ENCODE assay signal across 29 cellular contexts in genomic region chrY:11293392-11293791, GRCh38.
"Had no signal": no experiment of that assay in that cellular context is flagged by ENCODE, and none has a peak within 500 bp of the region (broad histone marks: within the 10 kb centered on the region; RNA-seq: fewer than 3 reads in every experiment).

No MANE protein-coding gene starts in this region.

- H3K27ac ChIP-seq: stomach, suprapubic skin, testis, thoracic aorta, thyroid gland, tibial artery, tibial nerve, transverse colon, upper lobe of left lung, upper lobe of right lung, uterus, vagina had no signal

- H3K9me3 Mint-ChIP-seq: stimulated activated memory B cell treated with anti-CD40 and anti-IgM and Interleukin-4, amounts not matched to agents 10 μg/mL and 1 μg/mL and 100 μg/mL, for 72 hours; stimulated activated naive B cell treated with anti-CD40 and anti-IgM and Interleukin-4, amounts not matched to agents 10 μg/mL and 1 μg/mL and 100 μg/mL, for 72 hours; stimulated activated naive CD8-positive, alpha-beta T cell treated with anti-CD3 and anti-CD28 coated beads, Interleukin-15, amount 100 ng/mL, for 72 hours; type B pancreatic cell had no signal

- H3K4me1 ChIP-seq: stomach, suprapubic skin, testis, thyroid gland, tibial artery, tibial nerve, transverse colon, upper lobe of left lung, upper lobe of right lung, uterus, vagina had no signal

- H3K27me3 ChIP-seq: stomach, suprapubic skin, testis, thyroid gland, tibial artery, tibial nerve, transverse colon, upper lobe of left lung, upper lobe of right lung, uterus, vagina had no signal

- H3K27me3 Mint-ChIP-seq: stimulated activated memory B cell treated with anti-CD40 and anti-IgM and Interleukin-4, amounts not matched to agents 10 μg/mL and 1 μg/mL and 100 μg/mL, for 72 hours; stimulated activated naive B cell treated with anti-CD40 and anti-IgM and Interleukin-4, amounts not matched to agents 10 μg/mL and 1 μg/mL and 100 μg/mL, for 72 hours; stimulated activated naive CD8-positive, alpha-beta T cell treated with anti-CD3 and anti-CD28 coated beads, Interleukin-15, amount 100 ng/mL, for 72 hours; stimulated activated naive CD8-positive, alpha-beta T cell treated with anti-CD3 and anti-CD28 coated beads, Interleukin-15, Interleukin-2, amounts not matched to agents 100 ng/mL and 50 ng/mL, for 24 hours; type B pancreatic cell had no signal

- ATAC-seq: stimulated activated effector memory CD8-positive, alpha-beta T cell treated with anti-CD3 and anti-CD28 coated beads, Interleukin-12 subunit alpha, Interleukin-12 subunit beta, amount 100 ng/mL, for 72 hours; stimulated activated memory B cell treated with anti-CD40 and anti-IgM and Interleukin-4, amounts not matched to agents 10 μg/mL and 1 μg/mL and 100 μg/mL, for 72 hours; stimulated activated naive B cell treated with anti-CD40 and anti-IgM and Interleukin-4, amounts not matched to agents 10 μg/mL and 1 μg/mL and 100 μg/mL, for 72 hours; stimulated activated naive CD8-positive, alpha-beta T cell treated with anti-CD3 and anti-CD28 coated beads, Interleukin-15, amount 100 ng/mL, for 72 hours; stimulated activated naive CD8-positive, alpha-beta T cell treated with anti-CD3 and anti-CD28 coated beads, Interleukin-15, Interleukin-2, amounts not matched to agents 100 U/mL and 50 U/mL, for 24 hours; upper lobe of right lung had no signal

- H3K9me3 ChIP-seq: stomach, suprapubic skin, testis, thoracic aorta, thyroid gland, tibial artery, tibial nerve, upper lobe of left lung, upper lobe of right lung, uterus, vagina had no signal

- H3K27ac Mint-ChIP-seq: stimulated activated effector memory CD8-positive, alpha-beta T cell treated with anti-CD3 and anti-CD28 coated beads, Interleukin-12 subunit alpha, Interleukin-12 subunit beta, amount 100 ng/mL, for 72 hours; stimulated activated memory B cell treated with anti-CD40 and anti-IgM and Interleukin-4, amounts not matched to agents 10 μg/mL and 1 μg/mL and 100 μg/mL, for 72 hours; stimulated activated naive B cell treated with anti-CD40 and anti-IgM and Interleukin-4, amounts not matched to agents 10 μg/mL and 1 μg/mL and 100 μg/mL, for 72 hours; stimulated activated naive CD8-positive, alpha-beta T cell treated with anti-CD3 and anti-CD28 coated beads, Interleukin-15, amount 100 ng/mL, for 72 hours; stimulated activated naive CD8-positive, alpha-beta T cell treated with anti-CD3 and anti-CD28 coated beads, Interleukin-15, Interleukin-2, amounts not matched to agents 100 ng/mL and 50 ng/mL, for 24 hours; type B pancreatic cell had no signal

- H3K4me3 Mint-ChIP-seq: stimulated activated effector memory CD8-positive, alpha-beta T cell treated with anti-CD3 and anti-CD28 coated beads, Interleukin-12 subunit alpha, Interleukin-12 subunit beta, amount 100 ng/mL, for 72 hours; stimulated activated memory B cell treated with anti-CD40 and anti-IgM and Interleukin-4, amounts not matched to agents 10 μg/mL and 1 μg/mL and 100 μg/mL, for 72 hours; stimulated activated naive B cell treated with anti-CD40 and anti-IgM and Interleukin-4, amounts not matched to agents 10 μg/mL and 1 μg/mL and 100 μg/mL, for 72 hours; stimulated activated naive CD8-positive, alpha-beta T cell treated with anti-CD3 and anti-CD28 coated beads, Interleukin-15, amount 100 ng/mL, for 72 hours; stimulated activated naive CD8-positive, alpha-beta T cell treated with anti-CD3 and anti-CD28 coated beads, Interleukin-15, Interleukin-2, amounts not matched to agents 100 ng/mL and 50 ng/mL, for 24 hours; type B pancreatic cell had no signal

- H3K4me1 Mint-ChIP-seq: stimulated activated effector memory CD8-positive, alpha-beta T cell treated with anti-CD3 and anti-CD28 coated beads, Interleukin-12 subunit alpha, Interleukin-12 subunit beta, amount 100 ng/mL, for 72 hours; stimulated activated memory B cell treated with anti-CD40 and anti-IgM and Interleukin-4, amounts not matched to agents 10 μg/mL and 1 μg/mL and 100 μg/mL, for 72 hours; stimulated activated naive B cell treated with anti-CD40 and anti-IgM and Interleukin-4, amounts not matched to agents 10 μg/mL and 1 μg/mL and 100 μg/mL, for 72 hours; stimulated activated naive CD8-positive, alpha-beta T cell treated with anti-CD3 and anti-CD28 coated beads, Interleukin-15, amount 100 ng/mL, for 72 hours had no signal

- DNase-seq: stimulated activated CD4-positive, alpha-beta T cell treated with anti-CD3 and anti-CD28 coated beads, Interleukin-2, amount 100 ng/mL, for 48 hours; stimulated activated CD4-positive, alpha-beta T cell treated with anti-CD3 and anti-CD28 coated beads, Interleukin-4, amount 100 ng/mL, for 1 hour; stimulated activated CD4-positive, alpha-beta T cell treated with anti-CD3 and anti-CD28 coated beads, Interleukin-4, amount 100 ng/mL, for 24 hours; stimulated activated CD4-positive, alpha-beta T cell treated with anti-CD3 and anti-CD28 coated beads, Interleukin-4, amount 100 ng/mL, for 4 hours; stimulated activated CD8-positive, alpha-beta memory T cell treated with anti-CD3 and anti-CD28 coated beads, Interleukin-4, amount 100 ng/mL, for 48 hours; stimulated activated naive B cell treated with anti-CD40 and anti-IgM and Interleukin-4, amounts not matched to agents 10 μg/mL and 1 μg/mL and 100 μg/mL, for 72 hours; stimulated activated naive CD4-positive, alpha-beta T cell; stimulated activated naive CD4-positive, alpha-beta T cell treated with Interleukin-2 at 50 U/mL for 16 hours; stimulated activated naive CD8-positive, alpha-beta T cell treated with anti-CD3 and anti-CD28 coated beads, Interleukin-15, amount 100 ng/mL, for 72 hours; stimulated activated naive CD8-positive, alpha-beta T cell treated with anti-CD3 and anti-CD28 coated beads, Interleukin-15, Interleukin-2, amounts not matched to agents 100 U/mL and 50 U/mL, for 24 hours; stomach; substantia nigra; testis; thyroid gland; tibial artery; transverse colon; trophoblast cell; upper lobe of left lung; upper lobe of right lung; uterus had no signal

- H3K36me3 Mint-ChIP-seq: stimulated activated effector memory CD8-positive, alpha-beta T cell treated with anti-CD3 and anti-CD28 coated beads, Interleukin-12 subunit alpha, Interleukin-12 subunit beta, amount 100 ng/mL, for 72 hours; stimulated activated memory B cell treated with anti-CD40 and anti-IgM and Interleukin-4, amounts not matched to agents 10 μg/mL and 1 μg/mL and 100 μg/mL, for 72 hours; stimulated activated naive B cell treated with anti-CD40 and anti-IgM and Interleukin-4, amounts not matched to agents 10 μg/mL and 1 μg/mL and 100 μg/mL, for 72 hours; type B pancreatic cell had no signal

- H3K4me3 ChIP-seq: stomach, suprapubic skin, testis, thoracic aorta, thyroid gland, tibial artery, tibial nerve, transverse colon, upper lobe of left lung, upper lobe of right lung, uterus, vagina had no signal

- H3K36me3 ChIP-seq: stomach, suprapubic skin, thoracic aorta, thyroid gland, tibial artery, tibial nerve, transverse colon, upper lobe of left lung, upper lobe of right lung, uterus, vagina had no signal

- FAIRE-seq: urothelium cell line had no signal
